ENCODE assay signal across 10 cellular contexts in genomic region chr7:151271699-151272355, GRCh38. TPM values are rescaled to one million over a fixed set of nuclear protein-coding genes. Genes with fewer than 3 reads are reported as not detected.
A peak's percentile ranks its signal among the peaks of the same experiment; 100 is the strongest.
DNase-seq lines count a peak whose midpoint lies in the region; ATAC-seq and TF ChIP-seq lines count a peak whose summit lies in the region.
"Had no signal": no experiment of that assay in that cellular context is flagged by ENCODE, and none has a peak within 500 bp of the region (broad histone marks: within the 10 kb centered on the region; RNA-seq: fewer than 3 reads in every experiment).

No MANE protein-coding gene starts in this region.

- H3K4me3 Mint-ChIP-seq in activated naive CD8-positive, alpha-beta T cell treated with anti-CD3 and anti-CD28 coated beads for 36 hours: no peak overlapping the region

- WGBS in liver: 55% methylated on average over 7 of the region's 7 CpGs

- H3K4me1 Mint-ChIP-seq in activated naive CD8-positive, alpha-beta T cell treated with anti-CD3 and anti-CD28 coated beads for 36 hours: peaks cover 19% of the 10 kb centered on the region

- no peaks in the 10 kb centered on the region for H3K27me3 ChIP-seq in liver (ENCODE audit: control insufficient read depth in 4 of 4, insufficient read depth in 4 of 4, low read length in 3 of 4)
- no peaks in the 10 kb centered on the region for H3K27me3 ChIP-seq in thoracic aorta (replicated peaks; ENCODE audit: insufficient read depth)

- ATAC-seq in thoracic aorta (ENCODE audit: insufficient number of reproducible peaks, low FRiP score, low read depth) (peak; percentile 76), HG02884 (IDR thresholded peaks at IDR 0.05; ENCODE audit: unreplicated experiment) (no peak), HG03442 (IDR thresholded peaks at IDR 0.05; ENCODE audit: unreplicated experiment) (no peak)

- H3K27ac Mint-ChIP-seq in activated naive CD8-positive, alpha-beta T cell treated with anti-CD3 and anti-CD28 coated beads for 36 hours: peak overlapping the region; percentile 1

- DNase-seq in activated naive CD8-positive, alpha-beta T cell treated with anti-CD3 and anti-CD28 coated beads for 36 hours: no peak
- DNase-seq in thoracic aorta (ENCODE audit: low spot score): no peak
- no peak for DNase-seq in RPMI8226
- no peak for DNase-seq in DMS53 (lab: John Stamatoyannopoulos, UW)
- DNase-seq: left cardiac atrium, NCI-H2081 had no signal

- H3K4me3 ChIP-seq in liver (ENCODE audit: low read depth in 1 of 3, low read length in 3 of 3): no peak overlapping the region
- no peak overlapping the region for H3K4me3 ChIP-seq in thoracic aorta

- H3K36me3 Mint-ChIP-seq in activated naive CD8-positive, alpha-beta T cell treated with anti-CD3 and anti-CD28 coated beads for 36 hours: no peaks in the 10 kb centered on the region

- no peaks in the 10 kb centered on the region for H3K27me3 Mint-ChIP-seq in activated naive CD8-positive, alpha-beta T cell treated with anti-CD3 and anti-CD28 coated beads for 36 hours

- H3K27ac ChIP-seq in liver (ENCODE audit: low read depth in 1 of 2, low read length in 2 of 2): no peak overlapping the region
- H3K27ac ChIP-seq in thoracic aorta: no peak overlapping the region

- TF ChIP-seq RAD21 in Ishikawa (IDR thresholded peaks at IDR 0.05; ENCODE audit: low read depth) (no peak), liver (IDR thresholded peaks at IDR 0.05) (no peak)

- H3K9me3 Mint-ChIP-seq in activated naive CD8-positive, alpha-beta T cell treated with anti-CD3 and anti-CD28 coated beads for 36 hours: no peaks in the 10 kb centered on the region

- TF ChIP-seq EP300 in Ishikawa (IDR thresholded peaks at IDR 0.05; ENCODE audit: borderline replicate concordance): no peak

- no peaks in the 10 kb centered on the region for H3K9me3 ChIP-seq in liver (ENCODE audit: control insufficient read depth in 4 of 4, low read length in 3 of 4)
- H3K9me3 ChIP-seq in thoracic aorta: no peaks in the 10 kb centered on the region

- H3K9ac ChIP-seq in liver (ENCODE audit: low read depth in 1 of 2, low read length in 2 of 2): no peak overlapping the region

- H3K36me3 ChIP-seq in liver (ENCODE audit: control insufficient read depth in 4 of 4, insufficient read depth in 3 of 4, low read depth in 1 of 4, low read length in 3 of 4) (no peaks in the 10 kb centered on the region), thoracic aorta (no peaks in the 10 kb centered on the region)

- TF ChIP-seq CTCF in liver (IDR thresholded peaks at IDR 0.05; ENCODE audit: low read depth, low read length, missing input control) (no peak), thoracic aorta (IDR thresholded peaks at IDR 0.05) (no peak)

- H3K4me1 ChIP-seq in liver (ENCODE audit: control insufficient read depth in 4 of 4, insufficient read depth in 4 of 4, low read length in 3 of 4) (no peaks in the 10 kb centered on the region), thoracic aorta (ENCODE audit: control insufficient read depth in 1 of 2, low read depth in 2 of 2) (peaks cover 12 to 25% of the 10 kb centered on the region in 2 donors)

TF ChIP-seq in Ishikawa, 13 proteins besides CTCF, POLR2A, EP300 and RAD21:
- TF ChIP-seq ZBTB7A (IDR thresholded peaks at IDR 0.05; ENCODE audit: low read depth) (no peak), CEBPB (IDR thresholded peaks at IDR 0.05) (peak; percentile 85), USF1 (IDR thresholded peaks at IDR 0.05) (peak; percentile 60), TAF1 (IDR thresholded peaks at IDR 0.05; ENCODE audit: low read depth) (no peak)

TF ChIP-seq in liver, 16 proteins besides CTCF, POLR2A, EP300 and RAD21:
- TF ChIP-seq SP1 (IDR thresholded peaks at IDR 0.05) (peak; percentile 46), RXRA (IDR thresholded peaks at IDR 0.05) (peak in 1 of 2 donors; percentile 69), HNF4A (conservative IDR thresholded peaks at IDR 0.05) (peak in 1 of 2 donors; percentile 56), ZBTB33 (IDR thresholded peaks at IDR 0.05) (no peak), HNF4G (IDR thresholded peaks at IDR 0.05) (no peak), GABPA (IDR thresholded peaks at IDR 0.05 in 1 of 2, conservative IDR thresholded peaks at IDR 0.05 in 1 of 2) (peak in 1 of 2 donors; percentile 50), FOXA1 (IDR thresholded peaks at IDR 0.05) (peak; percentile 23), YY1 (IDR thresholded peaks at IDR 0.05) (peak; percentile 56)
TF ChIP-seq in liver: peak in this region for 6.

RNA-seq across cellular contexts. Expression of gene SMARCD3, which starts 23.3 kb away (rescaled TPM):
- 1 to 10 TPM; 4.1 to 4.3 TPM for total RNA-seq in activated naive CD8-positive, alpha-beta T cell treated with anti-CD3 and anti-CD28 coated beads for 36 hours
- 1 to 10 TPM; 2.1 to 5.6 TPM for total RNA-seq in liver
- 1 to 10 TPM; 1.8 to 2.2 TPM for polyA plus RNA-seq in liver
- 100 to 1,000 TPM in 1 of 2 donors, 10 to 100 TPM in 1; 51.1 to 110 TPM for total RNA-seq in thoracic aorta

RNA-seq across cellular contexts. Expression of gene CHPF2, which starts 39.5 kb away (rescaled TPM):
- 10 to 100 TPM; 24.5 to 25.1 TPM for total RNA-seq in activated naive CD8-positive, alpha-beta T cell treated with anti-CD3 and anti-CD28 coated beads for 36 hours
- total RNA-seq in liver (10 to 100 TPM; 16.7 to 19.7 TPM), thoracic aorta (10 to 100 TPM; 78.9 to 85.3 TPM)
- polyA plus RNA-seq in liver: 10 to 100 TPM in 1 of 2 donors, 1 to 10 TPM in 1; 4.1 to 19.5 TPM

RNA-seq across cellular contexts. Expression of gene ABCF2, which starts 44.8 kb away (rescaled TPM):
- 10 to 100 TPM; 85.2 to 87.5 TPM for total RNA-seq in activated naive CD8-positive, alpha-beta T cell treated with anti-CD3 and anti-CD28 coated beads for 36 hours
- total RNA-seq in liver (10 to 100 TPM; 11.2 to 15.6 TPM), thoracic aorta (10 to 100 TPM; 25.3 to 44.1 TPM)
- polyA plus RNA-seq in liver: 1 to 10 TPM; 6.3 to 9.9 TPM

Comparison
In these comparisons a context has a peak if more than half of its experiments do, and no peak if none do; other contexts are left out.
1. RNA of gene SMARCD3, which starts 23.3 kb away (total RNA-seq): 51.1 to 110 TPM in thoracic aorta; 2.1 to 5.6 TPM in liver and 4.1 to 4.3 TPM in activated naive CD8-positive, alpha-beta T cell treated with anti-CD3 and anti-CD28 coated beads for 36 hours; every median in the first group is over 4 times any median in the second.